In the genomic region with DNA sequence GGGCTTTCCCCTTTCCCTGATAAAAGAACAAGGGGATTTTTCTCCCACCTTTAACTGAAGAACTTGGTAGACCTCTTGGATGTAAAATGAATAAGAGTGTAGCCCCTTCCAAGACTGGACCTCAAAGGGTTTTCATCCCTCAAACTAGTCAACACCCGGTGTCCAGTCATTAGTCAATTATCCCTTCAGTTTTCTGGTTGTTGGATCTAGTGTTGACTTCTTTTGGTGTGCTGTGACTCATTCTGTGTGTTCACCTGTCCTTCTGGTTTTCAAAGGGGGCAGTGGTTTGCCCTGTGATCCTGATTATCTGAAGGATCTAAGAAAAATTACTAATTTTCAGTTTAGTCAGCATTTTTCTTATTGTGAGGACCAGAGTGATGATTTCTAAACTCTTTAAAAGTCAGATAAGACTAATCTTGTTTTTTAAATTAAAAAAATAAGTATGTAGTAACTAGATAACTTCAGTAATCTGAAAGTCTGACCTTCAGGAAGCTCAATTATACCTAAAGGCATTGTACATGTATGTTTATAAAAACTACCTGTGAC, we compare ENCODE assay signal across 30 cellular contexts.
"Had no signal": no experiment of that assay in that cellular context is flagged by ENCODE, and none has a peak within 500 bp of the region (broad histone marks: within the 10 kb centered on the region; RNA-seq: fewer than 3 reads in every experiment).

No MANE protein-coding gene starts in this region.

- H3K4me3 Mint-ChIP-seq: activated naive CD4-positive, alpha-beta T cell treated with anti-CD3 and anti-CD28 coated beads for 36 hours; activated naive CD8-positive, alpha-beta T cell treated with anti-CD3 and anti-CD28 coated beads, Interleukin-2, amount 10 ng/mL, durations not matched to agents 7 days and 5 days; activated T-cell treated with anti-CD3 and anti-CD28 coated beads, Interleukin-2, amount 50 U/mL, for 4 hours; central memory CD8-positive, alpha-beta T cell; effector memory CD8-positive, alpha-beta T cell; immature natural killer cell; mesothelial cell of epicardium; natural killer cell; stimulated activated memory B cell treated with anti-CD40 and anti-IgM and Interleukin-4, amounts not matched to agents 10 μg/mL and 1 μg/mL and 100 μg/mL, for 72 hours had no signal

- H3K27ac Mint-ChIP-seq: activated naive CD4-positive, alpha-beta T cell treated with anti-CD3 and anti-CD28 coated beads for 36 hours; activated naive CD8-positive, alpha-beta T cell treated with anti-CD3 and anti-CD28 coated beads, Interleukin-2, amount 10 ng/mL, durations not matched to agents 7 days and 5 days; effector memory CD8-positive, alpha-beta T cell; immature natural killer cell; mesothelial cell of epicardium; natural killer cell; stimulated activated memory B cell treated with anti-CD40 and anti-IgM and Interleukin-4, amounts not matched to agents 10 μg/mL and 1 μg/mL and 100 μg/mL, for 72 hours had no signal

- H3K4me3 ChIP-seq: breast epithelium, colonic mucosa, dorsolateral prefrontal cortex, esophagus muscularis mucosa, hepatocyte, left ventricle myocardium inferior, sigmoid colon, smooth muscle cell, stomach, suprapubic skin, tibial nerve had no signal

- ATAC-seq: activated T-cell treated with anti-CD3 and anti-CD28 coated beads, Interleukin-2, amount 50 U/mL, for 4 hours; effector memory CD8-positive, alpha-beta T cell; natural killer cell; stimulated activated memory B cell treated with anti-CD40 and anti-IgM and Interleukin-4, amounts not matched to agents 10 μg/mL and 1 μg/mL and 100 μg/mL, for 72 hours had no signal

- FAIRE-seq: endothelial cell of umbilical vein, frontal cortex, urothelium cell line had no signal

- H3K36me3 ChIP-seq: breast epithelium, colonic mucosa, esophagus muscularis mucosa, left ventricle myocardium inferior, sigmoid colon, stomach, suprapubic skin, tibial nerve had no signal

- H3K9me3 Mint-ChIP-seq: activated naive CD8-positive, alpha-beta T cell treated with anti-CD3 and anti-CD28 coated beads, Interleukin-2, amount 10 ng/mL, durations not matched to agents 7 days and 5 days; mesothelial cell of epicardium had no signal

- H3K4me2 ChIP-seq: hepatocyte, smooth muscle cell had no signal

- H3K27me3 Mint-ChIP-seq: activated naive CD8-positive, alpha-beta T cell treated with anti-CD3 and anti-CD28 coated beads, Interleukin-2, amount 10 ng/mL, durations not matched to agents 7 days and 5 days; central memory CD8-positive, alpha-beta T cell; effector memory CD8-positive, alpha-beta T cell; stimulated activated memory B cell treated with anti-CD40 and anti-IgM and Interleukin-4, amounts not matched to agents 10 μg/mL and 1 μg/mL and 100 μg/mL, for 72 hours had no signal

- H2AFZ ChIP-seq: hepatocyte had no signal

- H3K27me3 ChIP-seq: breast epithelium, colonic mucosa, dorsolateral prefrontal cortex, esophagus muscularis mucosa, hepatocyte, sigmoid colon, stomach, suprapubic skin, tibial nerve had no signal

- H3K27ac ChIP-seq: breast epithelium, colonic mucosa, dorsolateral prefrontal cortex, esophagus muscularis mucosa, hepatocyte, left ventricle myocardium inferior, sigmoid colon, stomach, suprapubic skin, tibial nerve had no signal

- H3K36me3 Mint-ChIP-seq: activated naive CD8-positive, alpha-beta T cell treated with anti-CD3 and anti-CD28 coated beads, Interleukin-2, amount 10 ng/mL, durations not matched to agents 7 days and 5 days; immature natural killer cell; mesothelial cell of epicardium; natural killer cell; stimulated activated memory B cell treated with anti-CD40 and anti-IgM and Interleukin-4, amounts not matched to agents 10 μg/mL and 1 μg/mL and 100 μg/mL, for 72 hours had no signal

- H3K4me1 ChIP-seq: breast epithelium, colonic mucosa, esophagus muscularis mucosa, left ventricle myocardium inferior, sigmoid colon, stomach, suprapubic skin, tibial nerve had no signal

- H3K4me1 Mint-ChIP-seq: activated naive CD8-positive, alpha-beta T cell treated with anti-CD3 and anti-CD28 coated beads, Interleukin-2, amount 10 ng/mL, durations not matched to agents 7 days and 5 days; central memory CD8-positive, alpha-beta T cell; immature natural killer cell; natural killer cell; stimulated activated memory B cell treated with anti-CD40 and anti-IgM and Interleukin-4, amounts not matched to agents 10 μg/mL and 1 μg/mL and 100 μg/mL, for 72 hours had no signal

- DNase-seq: activated CD4-positive, alpha-beta T cell treated with anti-CD3 and anti-CD28 coated beads for 4 hours; activated CD4-positive, alpha-beta T cell treated with anti-CD3 and anti-CD28 coated beads, Interleukin-2, amount 50 U/mL, for 48 hours; activated CD4-positive, CD25-positive, alpha-beta regulatory T cell; activated CD8-positive, alpha-beta memory T cell treated with anti-CD3 and anti-CD28 coated beads, Interleukin-2, amount 50 U/mL, for 48 hours; activated naive CD4-positive, alpha-beta T cell treated with anti-CD3 and anti-CD28 coated beads for 36 hours; activated naive CD8-positive, alpha-beta T cell treated with anti-CD3 and anti-CD28 coated beads, Interleukin-2, amount 10 ng/mL, durations not matched to agents 7 days and 5 days; activated T-cell treated with anti-CD3 and anti-CD28 coated beads, Interleukin-2, amount 50 U/mL, for 4 hours; amniotic stem cell; colonic mucosa; dorsolateral prefrontal cortex; effector memory CD8-positive, alpha-beta T cell; glutamatergic neuron; immature natural killer cell; left ventricle myocardium inferior; natural killer cell; sigmoid colon; stimulated activated CD4-positive, alpha-beta T cell treated with anti-CD3 and anti-CD28 coated beads, Interleukin-15, amount 100 ng/mL, for 24 hours; stomach had no signal

- H3K79me2 ChIP-seq: hepatocyte had no signal

- H3K9me3 ChIP-seq: breast epithelium, colonic mucosa, esophagus muscularis mucosa, left ventricle myocardium inferior, sigmoid colon, stomach, tibial nerve had no signal
